In genomic region chr15:34102175-34102925, GRCh38 we compare ENCODE assay signal across 8 cellular contexts. TPM values are rescaled to one million over a fixed set of nuclear protein-coding genes. Genes with fewer than 3 reads are reported as not detected.
DNase-seq lines count a peak whose midpoint lies in the region; ATAC-seq and TF ChIP-seq lines count a peak whose summit lies in the region.

No MANE protein-coding gene starts in this region.

- WGBS in lower leg skin, 2 donors, result 22 to 26% methylated on average over 29 of the region's 29 CpGs

- peaks cover 4% of the 10 kb centered on the region for H3K36me3 Mint-ChIP-seq in type B pancreatic cell

- TF ChIP-seq CTCF in brain microvascular endothelial cell (IDR thresholded peaks at IDR 0.05; ENCODE audit: low read depth, low read length, missing control alignments), result no peak
- no peak for TF ChIP-seq CTCF in lower leg skin (IDR thresholded peaks at IDR 0.05)
- TF ChIP-seq CTCF in type B pancreatic cell (conservative IDR thresholded peaks at IDR 0.05), result no peak

- H3K9me3 Mint-ChIP-seq in type B pancreatic cell, result no peaks in the 10 kb centered on the region

- no peak for TF ChIP-seq POLR2A in lower leg skin (IDR thresholded peaks at IDR 0.05)

- H3K36me3 ChIP-seq in brain microvascular endothelial cell (replicated peaks), result no peaks in the 10 kb centered on the region

- H3K4me1 Mint-ChIP-seq in type B pancreatic cell (ENCODE audit: unreplicated experiment), result peaks cover 16% of the 10 kb centered on the region

- intact Hi-C loops in Right ventricle myocardium inferior (cut with DNase I), result loop anchor here (1.0 to 5.0 kb wide), 3 partner anchors 122 to 865 kb away; partner anchors contain the start of genes AQR and LPCAT4
- intact Hi-C loops in cardiac septum (cut with DNase I), result loop anchor here (2.0 to 5.0 kb wide), 3 partner anchors 64 to 265 kb away; partner anchors contain the start of genes AVEN and LPCAT4
- intact Hi-C loops in lower leg skin (cut with DNase I; ENCODE audit: low total_unique reads), result loop anchor here (5.0 kb wide), 1 partner anchor 120 kb away; no protein-coding TSS in a partner anchor

- H3K4me3 ChIP-seq in brain microvascular endothelial cell (ENCODE audit: low read depth, low read length) (peak overlapping the region; percentile 99), lower leg skin (ENCODE audit: low read depth, poor library complexity, severe bottlenecking) (peak overlapping the region; percentile 22)

- peak overlapping the region; percentile 98 for H3K27ac Mint-ChIP-seq in type B pancreatic cell

- in situ Hi-C loops in brain microvascular endothelial cell (cut with HindIII; ENCODE audit: low pct_ligation_motif_present, low sequenced_read_pairs), result no loop called here

- H3K4me3 Mint-ChIP-seq in type B pancreatic cell, result peak overlapping the region; percentile 97

- H3K27ac ChIP-seq in brain microvascular endothelial cell, result peak overlapping the region; percentile 89

- no peaks in the 10 kb centered on the region for H3K27me3 Mint-ChIP-seq in type B pancreatic cell

- DNase-seq in Right ventricle myocardium inferior (ENCODE audit: missing footprints), result no peak
- DNase-seq in cardiac septum (ENCODE audit: low spot score), result no peak
- DNase-seq in brain microvascular endothelial cell, result no peak
- no peak for DNase-seq in lower leg skin (ENCODE audit: low spot score in 2 of 2)
- no peak for DNase-seq in type B pancreatic cell (ENCODE audit: extremely low spot score, unreplicated experiment)
- no peak for DNase-seq in GF-D8 (lab: John Stamatoyannopoulos, UW)
- no peak for DNase-seq in NCI-H1092 (lab: John Stamatoyannopoulos, UW)

- ATAC-seq in Right ventricle myocardium inferior, result peak; percentile 33
- ATAC-seq in HG03439 (IDR thresholded peaks at IDR 0.05; ENCODE audit: unreplicated experiment), result no peak

- H3K27me3 ChIP-seq in brain microvascular endothelial cell (replicated peaks), result no peaks in the 10 kb centered on the region

RNA-seq across cellular contexts. Expression of gene PGBD4, which starts 0.5 kb away (rescaled TPM):
- total RNA-seq in Right ventricle myocardium inferior (1.8 TPM), cardiac septum (1.5 TPM), lower leg skin (1 to 10 TPM; 1.2 to 1.5 (median 1.4) TPM), type B pancreatic cell (ENCODE audit: low replicate concordance) (2.2 and 2.4 TPM in 2 replicates)

RNA-seq across cellular contexts. Expression of gene EMC7, which starts 0.7 kb away (rescaled TPM):
- total RNA-seq in Right ventricle myocardium inferior (65.1 TPM), cardiac septum (55.6 TPM), lower leg skin (10 to 100 TPM; 28.8 to 51.3 (median 43.1) TPM), type B pancreatic cell (ENCODE audit: low replicate concordance) (47.5 and 54.5 TPM in 2 replicates)
